16 cellular contexts compared by ENCODE assay signal in genomic region chr9:135647897-135648296, GRCh38. TPM values are rescaled to one million over a fixed set of nuclear protein-coding genes. Genes with fewer than 3 reads are reported as not detected.
DNase-seq lines count a peak whose midpoint lies in the region; TF ChIP-seq lines count a peak whose summit lies in the region.
"Had no signal": no experiment of that assay in that cellular context is flagged by ENCODE, and none has a peak within 500 bp of the region (broad histone marks: within the 10 kb centered on the region; RNA-seq: fewer than 3 reads in every experiment).

No MANE protein-coding gene starts in this region.

- H3K4me2 ChIP-seq in H9 (ENCODE audit: insufficient read depth, insufficient read length, low read length) (no peak overlapping the region), GM23248 (ENCODE audit: unreplicated experiment) (no peak overlapping the region)
- H3K4me2 ChIP-seq: BLaER1 treated with 17β-estradiol and CSF1 and Interleukin-3, amounts not matched to agents 10 nM and 100 nM had no signal

- no peak overlapping the region for H3K27ac ChIP-seq in H9 (ENCODE audit: insufficient read length, low read depth, low read length)
- no peak overlapping the region for H3K27ac ChIP-seq in endodermal cell (ENCODE audit: low read depth, low read length)
- H3K27ac ChIP-seq in testis, result no peak overlapping the region
- no peak overlapping the region for H3K27ac ChIP-seq in GM23248
- H3K27ac ChIP-seq: BLaER1 treated with 17β-estradiol and CSF1 and Interleukin-3, amounts not matched to agents 10 nM and 100 nM had no signal

- TF ChIP-seq CTCF in H9 (conservative IDR thresholded peaks at IDR 0.05) (no peak), endodermal cell (conservative IDR thresholded peaks at IDR 0.05) (no peak), testis (IDR thresholded peaks at IDR 0.05) (no peak)

- no peaks in the 10 kb centered on the region for H3K27me3 ChIP-seq in H9 (ENCODE audit: insufficient read depth, low read length)
- H3K27me3 ChIP-seq in endodermal cell (ENCODE audit: control insufficient read depth, insufficient read depth, low read length, poor library complexity, severe bottlenecking), result no peaks in the 10 kb centered on the region
- H3K27me3 ChIP-seq in testis, result no peaks in the 10 kb centered on the region
- H3K27me3 ChIP-seq in GM23248 (replicated peaks; ENCODE audit: insufficient read depth), result no peaks in the 10 kb centered on the region
- H3K27me3 ChIP-seq: BLaER1 treated with 17β-estradiol and CSF1 and Interleukin-3, amounts not matched to agents 10 nM and 100 nM had no signal

- H4K8ac ChIP-seq in H9 (replicated peaks; ENCODE audit: insufficient read length, low read depth, low read length), result no peak overlapping the region

- H2AK5ac ChIP-seq in H9 (ENCODE audit: insufficient read length, low read length), result no peak overlapping the region

- H2BK120ac ChIP-seq in H9 (ENCODE audit: low read depth, low read length, poor library complexity, severe bottlenecking), result no peak overlapping the region

- H3K23me2 ChIP-seq in H9 (ENCODE audit: insufficient read length, low read depth, low read length, poor library complexity, severe bottlenecking), result no peaks in the 10 kb centered on the region

- H3K4ac ChIP-seq in H9 (ENCODE audit: low read depth, low read length), result no peak overlapping the region

- H3K79me1 ChIP-seq in H9 (ENCODE audit: insufficient read depth, low read depth, low read length, poor library complexity, severe bottlenecking), result no peaks in the 10 kb centered on the region

- H3K27ac Mint-ChIP-seq in H9 (peak overlapping the region in 1 of 3 experiments; percentile 21; a peak in 1 of 7 replicates), endodermal cell (no peak overlapping the region)
- H3K27ac Mint-ChIP-seq: T-cell had no signal

- no peak overlapping the region for H4K91ac ChIP-seq in H9 (ENCODE audit: insufficient read length, low read depth, low read length)

- 0 out of 2 replicates have a peak, but pooled peaks cover 1% of the 10 kb centered on the region for H3K79me2 ChIP-seq in H9 (ENCODE audit: insufficient read depth, low read length)
- no peaks in the 10 kb centered on the region for H3K79me2 ChIP-seq in GM23248 (ENCODE audit: insufficient read depth)

- H3K14ac ChIP-seq in H9 (ENCODE audit: insufficient read depth, low read length), result no peak overlapping the region

- no peak overlapping the region for H2BK5ac ChIP-seq in H9 (ENCODE audit: insufficient read length, low read length)

- no peak overlapping the region for H3K56ac ChIP-seq in H9 (ENCODE audit: insufficient read length, low read depth, low read length)

- H2BK12ac ChIP-seq in H9 (ENCODE audit: insufficient read length, low read depth, low read length), result no peak overlapping the region

- in situ Hi-C loops in GM23248 (cut with MboI), result no loop called here

- peaks cover 6% of the 10 kb centered on the region for H3K27me3 Mint-ChIP-seq in H9 (ENCODE audit: low read depth)
- H3K27me3 Mint-ChIP-seq in endodermal cell (ENCODE audit: insufficient read depth), result no peaks in the 10 kb centered on the region

- peaks cover 53 to 81% (median 67%) of the 10 kb centered on the region in 3 experiments for H3K36me3 Mint-ChIP-seq in H9 (ENCODE audit: insufficient read depth in 1 of 3, low read depth in 3 of 3)
- H3K36me3 Mint-ChIP-seq in endodermal cell (ENCODE audit: low read depth), result peaks cover 4% of the 10 kb centered on the region
- H3K36me3 Mint-ChIP-seq: T-cell had no signal

- H2AFZ ChIP-seq in H9 (ENCODE audit: low read length) (no peak overlapping the region), GM23248 (no peak overlapping the region)

- DNase-seq in H9, result peak; percentile 54
- DNase-seq in MV-4-11 (lab: John Stamatoyannopoulos, UW), result peak; percentile 11
- DNase-seq in endodermal cell, result no peak
- peak; percentile 23 for DNase-seq in testis
- DNase-seq in NCI-H446 (lab: John Stamatoyannopoulos, UW), result no peak
- DNase-seq in cortex of kidney (lab: John Stamatoyannopoulos, UW), result no peak
- no peak for DNase-seq in GM23248
- DNase-seq: NCI-H1436 treated with DMSO at 0.1 percent for 48 hours; NCI-H2081; NCI-H345; NCI-H69; NK-92 treated with Interleukin-12 subunit alpha and Interleukin-12 subunit beta, amount 100 ng/mL, for 24 hours; PC-3; T-cell had no signal

- H3F3A ChIP-seq in GM23248 (ENCODE audit: insufficient read depth), result no peaks in the 10 kb centered on the region

- peaks cover 4% of the 10 kb centered on the region; the same call in 1 of the 2 replicates for H3K4me1 ChIP-seq in H9 (ENCODE audit: insufficient read depth, low read length)
- no peaks in the 10 kb centered on the region for H3K4me1 ChIP-seq in endodermal cell (ENCODE audit: control insufficient read depth, insufficient read depth, low read length)
- no peaks in the 10 kb centered on the region for H3K4me1 ChIP-seq in testis
- H3K4me1 ChIP-seq in GM23248 (ENCODE audit: insufficient read depth), result no peaks in the 10 kb centered on the region

- no peaks in the 10 kb centered on the region for H3K36me3 ChIP-seq in endodermal cell (ENCODE audit: control insufficient read depth, insufficient read depth, low read length)
- H3K36me3 ChIP-seq in testis (ENCODE audit: low read depth, missing control alignments), result no peaks in the 10 kb centered on the region
- H3K36me3 ChIP-seq in GM23248 (ENCODE audit: low read depth), result no peaks in the 10 kb centered on the region
- H3K36me3 ChIP-seq: BLaER1 treated with 17β-estradiol and CSF1 and Interleukin-3, amounts not matched to agents 10 nM and 100 nM had no signal

- H3K9me2 ChIP-seq in GM23248 (ENCODE audit: insufficient read depth), result no peaks in the 10 kb centered on the region

- TF ChIP-seq POLR2A in testis (IDR thresholded peaks at IDR 0.05), result no peak

- no peak overlapping the region for H4K5ac ChIP-seq in H9 (ENCODE audit: insufficient read length, low read depth, low read length)

- no peak overlapping the region for H3K18ac ChIP-seq in H9 (ENCODE audit: insufficient read length, low read depth, low read length)

- H3K9me3 Mint-ChIP-seq in H9 (peaks cover 89 to 92% of the 10 kb centered on the region in 2 experiments), endodermal cell (peaks cover 92% of the 10 kb centered on the region)

- intact Hi-C loops in testis (cut with DNase I; ENCODE audit: low total_unique reads), result no loop called here

- no peak overlapping the region for H3K9ac ChIP-seq in H9 (ENCODE audit: extremely low read depth, insufficient read length, low read length)
- H3K9ac ChIP-seq in endodermal cell (ENCODE audit: extremely low read depth, low read length, poor library complexity, severe bottlenecking), result no peak overlapping the region
- H3K9ac ChIP-seq in GM23248, result no peak overlapping the region
- H3K9ac ChIP-seq: BLaER1 treated with 17β-estradiol and CSF1 and Interleukin-3, amounts not matched to agents 10 nM and 100 nM had no signal

- H3K23ac ChIP-seq in H9 (ENCODE audit: insufficient read length, low read depth, low read length), result no peak overlapping the region

- H3K4me3 ChIP-seq in endodermal cell (ENCODE audit: low read length), result peak overlapping the region; percentile 53
- no peak overlapping the region for H3K4me3 ChIP-seq in testis
- H3K4me3 ChIP-seq in GM23248, result no peak overlapping the region

- H3K4me1 Mint-ChIP-seq in H9 (peaks cover 16 to 30% of the 10 kb centered on the region in 2 experiments), endodermal cell (no peaks in the 10 kb centered on the region)
- H3K4me1 Mint-ChIP-seq: T-cell had no signal

- no peak overlapping the region for H2BK20ac ChIP-seq in H9 (ENCODE audit: low read depth, low read length, poor library complexity, severe bottlenecking)

- WGBS in H9 (ENCODE audit: extremely low coverage, insufficient read length, low lambda C conversion rate), result no CpG with 5 or more reads among the region's 4 CpGs
- 84 to 91% methylated on average over 4 of the region's 4 CpGs for WGBS in endodermal cell (ENCODE audit: insufficient coverage in 1 of 2, insufficient read length in 1 of 2), 2 experiments
- 66 to 67% methylated on average over 4 of the region's 4 CpGs for WGBS in testis, 2 donors
- WGBS in GM23248 (ENCODE audit: low coverage in 1 of 2, low lambda C conversion rate in 2 of 2, missing lambda C conversion rate in 2 of 2), 2 experiments, result 21 to 34% methylated on average over 4 of the region's 4 CpGs

- H3K9me3 ChIP-seq in H9 (ENCODE audit: control insufficient read depth, low read depth, low read length) (peaks cover 30% of the 10 kb centered on the region), endodermal cell (ENCODE audit: control insufficient read depth, low read length) (peaks cover 85% of the 10 kb centered on the region), testis (no peaks in the 10 kb centered on the region), GM23248 (ENCODE audit: low read depth) (peaks cover 6% of the 10 kb centered on the region)

- H4K20me1 ChIP-seq in H9 (ENCODE audit: control insufficient read depth, insufficient read depth, insufficient read length), result no peaks in the 10 kb centered on the region
- H4K20me1 ChIP-seq in GM23248 (ENCODE audit: insufficient read depth), result no peaks in the 10 kb centered on the region
- H4K20me1 ChIP-seq: BLaER1 treated with 17β-estradiol and CSF1 and Interleukin-3, amounts not matched to agents 10 nM and 100 nM had no signal

- no peak overlapping the region for H3T11ph ChIP-seq in H9 (ENCODE audit: low read length)

- H3K4me3 Mint-ChIP-seq in H9 (no peak overlapping the region; a peak in 2 of 5 replicates), endodermal cell (no peak overlapping the region)
- H3K4me3 Mint-ChIP-seq: T-cell had no signal

- H2BK15ac ChIP-seq in H9 (ENCODE audit: low read depth, low read length), result no peak overlapping the region

RNA-seq across cellular contexts. Expression of gene GLT6D1, which starts 8.6 kb away (rescaled TPM):
- not detected in 2 replicates for total RNA-seq in H9 (2021)
- under 1 TPM in 1 of 2 donors, not detected in 1; 0.60 TPM for total RNA-seq in endodermal cell
- not detected for polyA plus RNA-seq in endodermal cell (2013, experiment 1 of 2)
- polyA plus RNA-seq in endodermal cell (2013, experiment 2 of 2), result not detected
- under 1 TPM in 1 of 2 donors, not detected in 1; 0.47 TPM for total RNA-seq in testis
- polyA plus RNA-seq in testis (ENCODE audit: insufficient read depth, low read depth, low replicate concordance), result 1.6 TPM
- total RNA-seq in GM23248 (2014; rRNA removed; shearing (Covaris generic)), result not detected in 2 replicates
- polyA plus RNA-seq in GM23248 (2016; fragmentation: Nextera tagmentation; extraction: Ambion mirVana), result not detected in 2 replicates
- total RNA-seq: PC-3, SK-MEL-5, T-cell had no signal

RNA-seq across cellular contexts. Expression of gene LCN9, which starts 15.2 kb away (rescaled TPM):
- total RNA-seq in H9 (2021) (0.52 and 0.72 TPM in 2 replicates), endodermal cell (10 to 100 TPM in 1 of 2 donors, under 1 TPM in 1; 0.46 to 10.7 TPM), testis (under 1 TPM in 1 of 2 donors, not detected in 1; 0.68 TPM)
- not detected for polyA plus RNA-seq in endodermal cell (2013, experiment 1 of 2)
- polyA plus RNA-seq in endodermal cell (2013, experiment 2 of 2), result not detected
- polyA plus RNA-seq in testis (ENCODE audit: insufficient read depth, low read depth, low replicate concordance) (not detected), GM23248 (2016; fragmentation: Nextera tagmentation; extraction: Ambion mirVana) (not detected in 2 replicates)
- not detected in 2 replicates for total RNA-seq in GM23248 (2014; rRNA removed; shearing (Covaris generic))
- total RNA-seq: PC-3, SK-MEL-5, T-cell had no signal

RNA-seq across cellular contexts. Expression of gene SOHLH1, which starts 51.4 kb away (rescaled TPM):
- total RNA-seq in H9 (2021) (not detected in 2 replicates), endodermal cell (not detected), testis (10 to 100 TPM; 18.4 to 32.7 TPM)
- not detected for polyA plus RNA-seq in endodermal cell (2013, experiment 1 of 2)
- not detected for polyA plus RNA-seq in endodermal cell (2013, experiment 2 of 2)
- polyA plus RNA-seq in testis (ENCODE audit: insufficient read depth, low read depth, low replicate concordance) (18.7 TPM), GM23248 (2016; fragmentation: Nextera tagmentation; extraction: Ambion mirVana) (not detected in 2 replicates)
- not detected in 2 replicates for total RNA-seq in GM23248 (2014; rRNA removed; shearing (Covaris generic))
- total RNA-seq: PC-3, SK-MEL-5, T-cell had no signal

RNA-seq across cellular contexts. Expression of gene KCNT1, which starts 54.1 kb away (rescaled TPM):
- 0.64 and 0.68 TPM in 2 replicates for total RNA-seq in H9 (2021)
- total RNA-seq in endodermal cell, result under 1 TPM in 1 of 2 donors, not detected in 1; 0.15 TPM
- polyA plus RNA-seq in endodermal cell (2013, experiment 1 of 2), result 0.11 TPM
- polyA plus RNA-seq in endodermal cell (2013, experiment 2 of 2), result 0.04 TPM
- total RNA-seq in testis, result 1 to 10 TPM; 5.3 to 7.3 TPM
- polyA plus RNA-seq in testis (ENCODE audit: insufficient read depth, low read depth, low replicate concordance), result 1.8 TPM
- total RNA-seq in GM23248 (2014; rRNA removed; shearing (Covaris generic)), result not detected in 2 replicates
- polyA plus RNA-seq in GM23248 (2016; fragmentation: Nextera tagmentation; extraction: Ambion mirVana), result not detected in 2 replicates
- total RNA-seq: PC-3, SK-MEL-5 had no signal

Comparison
In these comparisons a context has a peak if more than half of its experiments do, and no peak if none do; other contexts are left out.
1. DNase-seq: peak in H9 (single experiment), MV-4-11 (single experiment) and testis (single experiment); none in endodermal cell (single experiment), NCI-H446 (0 of 2), cortex of kidney (single experiment) and GM23248 (single experiment).
2. RNA of gene SOHLH1, which starts 51.4 kb away (total RNA-seq): 18.4 to 32.7 TPM in testis; not detected in H9, not detected in endodermal cell and not detected in GM23248; every median in the first group is over 10 times any median in the second.